Comparison of ENCODE assay signal across 2 cellular contexts in the genomic region with DNA sequence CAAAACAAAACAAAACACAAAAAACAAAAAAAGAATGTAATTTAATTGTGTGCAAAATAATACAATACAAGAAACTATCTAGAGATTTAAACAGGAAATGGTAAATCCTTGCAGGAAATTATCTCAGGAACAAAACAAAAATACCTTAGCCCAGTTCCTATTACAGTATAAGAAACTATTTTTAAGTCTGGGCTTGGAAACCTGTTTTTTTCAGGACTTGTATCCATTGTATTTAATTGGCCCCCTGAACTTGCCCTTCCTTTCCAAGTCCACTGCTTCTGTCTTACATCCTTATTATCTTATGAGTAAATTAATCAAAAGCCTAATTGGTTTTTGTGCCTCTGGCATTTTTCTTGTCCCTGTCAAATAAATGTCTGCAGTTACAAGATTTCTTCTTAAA.
TF ChIP-seq lines count a peak whose summit lies in the region.

No MANE protein-coding gene starts in this region.

TF ChIP-seq in GM12878, 131 proteins besides CTCF, POLR2A, EP300 and RAD21:
- TF ChIP-seq RFX5 (IDR thresholded peaks at IDR 0.05; ENCODE audit: low read depth, low read length) (no peak), PML (IDR thresholded peaks at IDR 0.05; ENCODE audit: low read length) (no peak), ZZZ3 (IDR thresholded peaks at IDR 0.05; ENCODE audit: control insufficient read depth, insufficient read length, low read depth) (no peak), NR2C1 (IDR thresholded peaks at IDR 0.05) (no peak), FOS (IDR thresholded peaks at IDR 0.05; ENCODE audit: borderline replicate concordance, extremely low read depth, insufficient read length) (no peak), SMARCA5 (IDR thresholded peaks at IDR 0.05) (no peak), POLR2AphosphoS2 (IDR thresholded peaks at IDR 0.05; ENCODE audit: low read depth, low read length) (no peak), ZNF217 (IDR thresholded peaks at IDR 0.05) (no peak), RELA (IDR thresholded peaks at IDR 0.05; ENCODE audit: borderline replicate concordance, partially characterized antibody) (no peak), NR2F1 (conservative IDR thresholded peaks at IDR 0.05) (no peak), CHD1 (IDR thresholded peaks at IDR 0.05; ENCODE audit: low read depth, low read length) (no peak), MYB (IDR thresholded peaks at IDR 0.05; ENCODE audit: borderline replicate concordance, low read depth, low read length) (no peak), ZNF207 (IDR thresholded peaks at IDR 0.05; ENCODE audit: borderline replicate concordance) (no peak), MYC (IDR thresholded peaks at IDR 0.05; ENCODE audit: insufficient read depth, insufficient read length, insufficient replicate concordance, low read length, severe bottlenecking) (no peak), PAX8 (IDR thresholded peaks at IDR 0.05) (no peak), GATAD2B (conservative IDR thresholded peaks at IDR 0.05; ENCODE audit: low read depth) (no peak)
- TF ChIP-seq, protein P1, sequence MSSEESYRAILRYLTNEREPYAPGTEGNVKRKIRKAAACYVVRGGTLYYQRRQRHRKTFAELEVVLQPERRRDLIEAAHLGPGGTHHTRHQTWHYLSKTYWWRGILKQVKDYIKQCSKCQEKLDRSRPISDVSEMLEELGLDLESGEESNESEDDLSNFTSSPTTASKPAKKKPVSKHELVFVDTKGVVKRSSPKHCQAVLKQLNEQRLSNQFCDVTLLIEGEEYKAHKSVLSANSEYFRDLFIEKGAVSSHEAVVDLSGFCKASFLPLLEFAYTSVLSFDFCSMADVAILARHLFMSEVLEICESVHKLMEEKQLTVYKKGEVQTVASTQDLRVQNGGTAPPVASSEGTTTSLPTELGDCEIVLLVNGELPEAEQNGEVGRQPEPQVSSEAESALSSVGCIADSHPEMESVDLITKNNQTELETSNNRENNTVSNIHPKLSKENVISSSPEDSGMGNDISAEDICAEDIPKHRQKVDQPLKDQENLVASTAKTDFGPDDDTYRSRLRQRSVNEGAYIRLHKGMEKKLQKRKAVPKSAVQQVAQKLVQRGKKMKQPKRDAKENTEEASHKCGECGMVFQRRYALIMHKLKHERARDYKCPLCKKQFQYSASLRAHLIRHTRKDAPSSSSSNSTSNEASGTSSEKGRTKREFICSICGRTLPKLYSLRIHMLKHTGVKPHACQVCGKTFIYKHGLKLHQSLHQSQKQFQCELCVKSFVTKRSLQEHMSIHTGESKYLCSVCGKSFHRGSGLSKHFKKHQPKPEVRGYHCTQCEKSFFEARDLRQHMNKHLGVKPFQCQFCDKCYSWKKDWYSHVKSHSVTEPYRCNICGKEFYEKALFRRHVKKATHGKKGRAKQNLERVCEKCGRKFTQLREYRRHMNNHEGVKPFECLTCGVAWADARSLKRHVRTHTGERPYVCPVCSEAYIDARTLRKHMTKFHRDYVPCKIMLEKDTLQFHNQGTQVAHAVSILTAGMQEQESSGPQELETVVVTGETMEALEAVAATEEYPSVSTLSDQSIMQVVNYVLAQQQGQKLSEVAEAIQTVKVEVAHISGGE (CRISPR knock-in tag; IDR thresholded peaks at IDR 0.05) = no peak
- TF ChIP-seq, protein P2, sequence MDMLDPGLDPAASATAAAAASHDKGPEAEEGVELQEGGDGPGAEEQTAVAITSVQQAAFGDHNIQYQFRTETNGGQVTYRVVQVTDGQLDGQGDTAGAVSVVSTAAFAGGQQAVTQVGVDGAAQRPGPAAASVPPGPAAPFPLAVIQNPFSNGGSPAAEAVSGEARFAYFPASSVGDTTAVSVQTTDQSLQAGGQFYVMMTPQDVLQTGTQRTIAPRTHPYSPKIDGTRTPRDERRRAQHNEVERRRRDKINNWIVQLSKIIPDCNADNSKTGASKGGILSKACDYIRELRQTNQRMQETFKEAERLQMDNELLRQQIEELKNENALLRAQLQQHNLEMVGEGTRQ (IDR thresholded peaks at IDR 0.05; ENCODE audit: borderline replicate concordance, low read depth, low read length) = no peak
- TF ChIP-seq, protein P3, sequence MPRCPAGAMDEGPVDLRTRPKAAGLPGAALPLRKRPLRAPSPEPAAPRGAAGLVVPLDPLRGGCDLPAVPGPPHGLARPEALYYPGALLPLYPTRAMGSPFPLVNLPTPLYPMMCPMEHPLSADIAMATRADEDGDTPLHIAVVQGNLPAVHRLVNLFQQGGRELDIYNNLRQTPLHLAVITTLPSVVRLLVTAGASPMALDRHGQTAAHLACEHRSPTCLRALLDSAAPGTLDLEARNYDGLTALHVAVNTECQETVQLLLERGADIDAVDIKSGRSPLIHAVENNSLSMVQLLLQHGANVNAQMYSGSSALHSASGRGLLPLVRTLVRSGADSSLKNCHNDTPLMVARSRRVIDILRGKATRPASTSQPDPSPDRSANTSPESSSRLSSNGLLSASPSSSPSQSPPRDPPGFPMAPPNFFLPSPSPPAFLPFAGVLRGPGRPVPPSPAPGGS (IDR thresholded peaks at IDR 0.05; ENCODE audit: borderline replicate concordance, insufficient read depth, low read depth, low read length, poor library complexity, severe bottlenecking) = no peak
- TF ChIP-seq, protein P4, sequence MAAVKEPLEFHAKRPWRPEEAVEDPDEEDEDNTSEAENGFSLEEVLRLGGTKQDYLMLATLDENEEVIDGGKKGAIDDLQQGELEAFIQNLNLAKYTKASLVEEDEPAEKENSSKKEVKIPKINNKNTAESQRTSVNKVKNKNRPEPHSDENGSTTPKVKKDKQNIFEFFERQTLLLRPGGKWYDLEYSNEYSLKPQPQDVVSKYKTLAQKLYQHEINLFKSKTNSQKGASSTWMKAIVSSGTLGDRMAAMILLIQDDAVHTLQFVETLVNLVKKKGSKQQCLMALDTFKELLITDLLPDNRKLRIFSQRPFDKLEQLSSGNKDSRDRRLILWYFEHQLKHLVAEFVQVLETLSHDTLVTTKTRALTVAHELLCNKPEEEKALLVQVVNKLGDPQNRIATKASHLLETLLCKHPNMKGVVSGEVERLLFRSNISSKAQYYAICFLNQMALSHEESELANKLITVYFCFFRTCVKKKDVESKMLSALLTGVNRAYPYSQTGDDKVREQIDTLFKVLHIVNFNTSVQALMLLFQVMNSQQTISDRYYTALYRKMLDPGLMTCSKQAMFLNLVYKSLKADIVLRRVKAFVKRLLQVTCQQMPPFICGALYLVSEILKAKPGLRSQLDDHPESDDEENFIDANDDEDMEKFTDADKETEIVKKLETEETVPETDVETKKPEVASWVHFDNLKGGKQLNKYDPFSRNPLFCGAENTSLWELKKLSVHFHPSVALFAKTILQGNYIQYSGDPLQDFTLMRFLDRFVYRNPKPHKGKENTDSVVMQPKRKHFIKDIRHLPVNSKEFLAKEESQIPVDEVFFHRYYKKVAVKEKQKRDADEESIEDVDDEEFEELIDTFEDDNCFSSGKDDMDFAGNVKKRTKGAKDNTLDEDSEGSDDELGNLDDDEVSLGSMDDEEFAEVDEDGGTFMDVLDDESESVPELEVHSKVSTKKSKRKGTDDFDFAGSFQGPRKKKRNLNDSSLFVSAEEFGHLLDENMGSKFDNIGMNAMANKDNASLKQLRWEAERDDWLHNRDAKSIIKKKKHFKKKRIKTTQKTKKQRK (IDR thresholded peaks at IDR 0.05; ENCODE audit: low read depth, low read length) = no peak
TF ChIP-seq in GM12878: peak in this region for 0.

TF ChIP-seq in WTC11, 78 proteins besides CTCF, POLR2A, EP300 and RAD21:
- TF ChIP-seq ATF1 (CRISPR knock-in tag; IDR thresholded peaks at IDR 0.05) = no peak
- TF ChIP-seq PRRX2 (CRISPR knock-in tag; IDR thresholded peaks at IDR 0.05) = no peak
- TF ChIP-seq, protein P5, sequence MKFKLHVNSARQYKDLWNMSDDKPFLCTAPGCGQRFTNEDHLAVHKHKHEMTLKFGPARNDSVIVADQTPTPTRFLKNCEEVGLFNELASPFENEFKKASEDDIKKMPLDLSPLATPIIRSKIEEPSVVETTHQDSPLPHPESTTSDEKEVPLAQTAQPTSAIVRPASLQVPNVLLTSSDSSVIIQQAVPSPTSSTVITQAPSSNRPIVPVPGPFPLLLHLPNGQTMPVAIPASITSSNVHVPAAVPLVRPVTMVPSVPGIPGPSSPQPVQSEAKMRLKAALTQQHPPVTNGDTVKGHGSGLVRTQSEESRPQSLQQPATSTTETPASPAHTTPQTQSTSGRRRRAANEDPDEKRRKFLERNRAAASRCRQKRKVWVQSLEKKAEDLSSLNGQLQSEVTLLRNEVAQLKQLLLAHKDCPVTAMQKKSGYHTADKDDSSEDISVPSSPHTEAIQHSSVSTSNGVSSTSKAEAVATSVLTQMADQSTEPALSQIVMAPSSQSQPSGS (CRISPR knock-in tag; IDR thresholded peaks at IDR 0.05; ENCODE audit: borderline replicate concordance, low read depth) = no peak
- TF ChIP-seq JAZF1 (CRISPR knock-in tag; IDR thresholded peaks at IDR 0.05) = no peak
- TF ChIP-seq, protein P6, sequence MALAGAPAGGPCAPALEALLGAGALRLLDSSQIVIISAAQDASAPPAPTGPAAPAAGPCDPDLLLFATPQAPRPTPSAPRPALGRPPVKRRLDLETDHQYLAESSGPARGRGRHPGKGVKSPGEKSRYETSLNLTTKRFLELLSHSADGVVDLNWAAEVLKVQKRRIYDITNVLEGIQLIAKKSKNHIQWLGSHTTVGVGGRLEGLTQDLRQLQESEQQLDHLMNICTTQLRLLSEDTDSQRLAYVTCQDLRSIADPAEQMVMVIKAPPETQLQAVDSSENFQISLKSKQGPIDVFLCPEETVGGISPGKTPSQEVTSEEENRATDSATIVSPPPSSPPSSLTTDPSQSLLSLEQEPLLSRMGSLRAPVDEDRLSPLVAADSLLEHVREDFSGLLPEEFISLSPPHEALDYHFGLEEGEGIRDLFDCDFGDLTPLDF (CRISPR knock-in tag; IDR thresholded peaks at IDR 0.05) = no peak
- TF ChIP-seq ZBTB21 (CRISPR knock-in tag; IDR thresholded peaks at IDR 0.05; ENCODE audit: borderline replicate concordance) = no peak
- TF ChIP-seq, protein P7, sequence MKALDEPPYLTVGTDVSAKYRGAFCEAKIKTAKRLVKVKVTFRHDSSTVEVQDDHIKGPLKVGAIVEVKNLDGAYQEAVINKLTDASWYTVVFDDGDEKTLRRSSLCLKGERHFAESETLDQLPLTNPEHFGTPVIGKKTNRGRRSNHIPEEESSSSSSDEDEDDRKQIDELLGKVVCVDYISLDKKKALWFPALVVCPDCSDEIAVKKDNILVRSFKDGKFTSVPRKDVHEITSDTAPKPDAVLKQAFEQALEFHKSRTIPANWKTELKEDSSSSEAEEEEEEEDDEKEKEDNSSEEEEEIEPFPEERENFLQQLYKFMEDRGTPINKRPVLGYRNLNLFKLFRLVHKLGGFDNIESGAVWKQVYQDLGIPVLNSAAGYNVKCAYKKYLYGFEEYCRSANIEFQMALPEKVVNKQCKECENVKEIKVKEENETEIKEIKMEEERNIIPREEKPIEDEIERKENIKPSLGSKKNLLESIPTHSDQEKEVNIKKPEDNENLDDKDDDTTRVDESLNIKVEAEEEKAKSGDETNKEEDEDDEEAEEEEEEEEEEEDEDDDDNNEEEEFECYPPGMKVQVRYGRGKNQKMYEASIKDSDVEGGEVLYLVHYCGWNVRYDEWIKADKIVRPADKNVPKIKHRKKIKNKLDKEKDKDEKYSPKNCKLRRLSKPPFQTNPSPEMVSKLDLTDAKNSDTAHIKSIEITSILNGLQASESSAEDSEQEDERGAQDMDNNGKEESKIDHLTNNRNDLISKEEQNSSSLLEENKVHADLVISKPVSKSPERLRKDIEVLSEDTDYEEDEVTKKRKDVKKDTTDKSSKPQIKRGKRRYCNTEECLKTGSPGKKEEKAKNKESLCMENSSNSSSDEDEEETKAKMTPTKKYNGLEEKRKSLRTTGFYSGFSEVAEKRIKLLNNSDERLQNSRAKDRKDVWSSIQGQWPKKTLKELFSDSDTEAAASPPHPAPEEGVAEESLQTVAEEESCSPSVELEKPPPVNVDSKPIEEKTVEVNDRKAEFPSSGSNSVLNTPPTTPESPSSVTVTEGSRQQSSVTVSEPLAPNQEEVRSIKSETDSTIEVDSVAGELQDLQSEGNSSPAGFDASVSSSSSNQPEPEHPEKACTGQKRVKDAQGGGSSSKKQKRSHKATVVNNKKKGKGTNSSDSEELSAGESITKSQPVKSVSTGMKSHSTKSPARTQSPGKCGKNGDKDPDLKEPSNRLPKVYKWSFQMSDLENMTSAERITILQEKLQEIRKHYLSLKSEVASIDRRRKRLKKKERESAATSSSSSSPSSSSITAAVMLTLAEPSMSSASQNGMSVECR (CRISPR knock-in tag; IDR thresholded peaks at IDR 0.05; ENCODE audit: borderline replicate concordance) = no peak
- TF ChIP-seq RORB (CRISPR knock-in tag; IDR thresholded peaks at IDR 0.05) = no peak
- no peak for TF ChIP-seq RELA (CRISPR knock-in tag; IDR thresholded peaks at IDR 0.05; ENCODE audit: borderline replicate concordance)
- TF ChIP-seq, protein P8, sequence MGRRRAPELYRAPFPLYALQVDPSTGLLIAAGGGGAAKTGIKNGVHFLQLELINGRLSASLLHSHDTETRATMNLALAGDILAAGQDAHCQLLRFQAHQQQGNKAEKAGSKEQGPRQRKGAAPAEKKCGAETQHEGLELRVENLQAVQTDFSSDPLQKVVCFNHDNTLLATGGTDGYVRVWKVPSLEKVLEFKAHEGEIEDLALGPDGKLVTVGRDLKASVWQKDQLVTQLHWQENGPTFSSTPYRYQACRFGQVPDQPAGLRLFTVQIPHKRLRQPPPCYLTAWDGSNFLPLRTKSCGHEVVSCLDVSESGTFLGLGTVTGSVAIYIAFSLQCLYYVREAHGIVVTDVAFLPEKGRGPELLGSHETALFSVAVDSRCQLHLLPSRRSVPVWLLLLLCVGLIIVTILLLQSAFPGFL (CRISPR knock-in tag; IDR thresholded peaks at IDR 0.05; ENCODE audit: borderline replicate concordance) = no peak
- TF ChIP-seq GABPB1 (CRISPR knock-in tag; IDR thresholded peaks at IDR 0.05) = no peak
- no peak for TF ChIP-seq ESRRA (CRISPR knock-in tag; IDR thresholded peaks at IDR 0.05; ENCODE audit: borderline replicate concordance)
- TF ChIP-seq GTF2I (CRISPR knock-in tag; conservative IDR thresholded peaks at IDR 0.05) = no peak
- TF ChIP-seq CREB1 (CRISPR knock-in tag; IDR thresholded peaks at IDR 0.05) = no peak
- TF ChIP-seq, protein P9, sequence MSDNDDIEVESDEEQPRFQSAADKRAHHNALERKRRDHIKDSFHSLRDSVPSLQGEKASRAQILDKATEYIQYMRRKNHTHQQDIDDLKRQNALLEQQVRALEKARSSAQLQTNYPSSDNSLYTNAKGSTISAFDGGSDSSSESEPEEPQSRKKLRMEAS (CRISPR knock-in tag; IDR thresholded peaks at IDR 0.05) = no peak
- TF ChIP-seq ZNF423 (CRISPR knock-in tag; IDR thresholded peaks at IDR 0.05) = no peak
- TF ChIP-seq, protein P10, sequence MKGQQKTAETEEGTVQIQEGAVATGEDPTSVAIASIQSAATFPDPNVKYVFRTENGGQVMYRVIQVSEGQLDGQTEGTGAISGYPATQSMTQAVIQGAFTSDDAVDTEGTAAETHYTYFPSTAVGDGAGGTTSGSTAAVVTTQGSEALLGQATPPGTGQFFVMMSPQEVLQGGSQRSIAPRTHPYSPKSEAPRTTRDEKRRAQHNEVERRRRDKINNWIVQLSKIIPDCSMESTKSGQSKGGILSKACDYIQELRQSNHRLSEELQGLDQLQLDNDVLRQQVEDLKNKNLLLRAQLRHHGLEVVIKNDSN (CRISPR knock-in tag; IDR thresholded peaks at IDR 0.05) = no peak
- TF ChIP-seq OVOL2 (CRISPR knock-in tag; IDR thresholded peaks at IDR 0.05; ENCODE audit: borderline replicate concordance) = no peak
